ENCODE assay signal across 14 cellular contexts in the genomic region with DNA sequence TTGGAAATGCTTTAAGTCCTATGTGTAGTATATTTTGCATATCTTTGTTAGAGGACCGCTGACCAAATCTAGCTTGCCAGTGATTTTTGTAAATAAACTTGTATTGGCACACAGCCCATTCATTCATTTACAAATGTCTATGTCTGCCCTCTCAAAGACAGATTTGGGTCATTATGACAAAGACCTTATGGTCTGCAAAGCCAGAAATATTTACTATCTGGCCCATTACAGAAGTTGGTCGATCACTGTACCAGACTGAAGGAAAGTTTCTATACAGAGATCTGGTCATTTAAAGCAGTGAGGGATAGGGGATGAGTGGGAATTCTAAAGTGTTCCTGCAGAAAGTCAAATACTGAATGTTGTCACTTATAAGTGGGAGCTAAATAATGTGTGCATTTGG.
DNase-seq lines count a peak whose midpoint lies in the region; FAIRE-seq and TF ChIP-seq lines count a peak whose summit lies in the region.
"Had no signal": no experiment of that assay in that cellular context is flagged by ENCODE, and none has a peak within 500 bp of the region (broad histone marks: within the 10 kb centered on the region; RNA-seq: fewer than 3 reads in every experiment).

No MANE protein-coding gene starts in this region.

- H3K4me2 ChIP-seq in BLaER1, result peak overlapping the region; percentile 48
- H3K4me2 ChIP-seq in astrocyte (ENCODE audit: low read length), result peak overlapping the region; percentile 51
- H3K4me2 ChIP-seq: PC-9 had no signal

- H3K4me3 ChIP-seq in BLaER1 (no peak overlapping the region), HEK293 (ENCODE audit: low read depth, low read length) (no peak overlapping the region), astrocyte (ENCODE audit: insufficient read depth, low read depth, low read length) (no peak overlapping the region)
- H3K4me3 ChIP-seq: PC-9 had no signal

- H3K4me3 Mint-ChIP-seq in astrocyte (ENCODE audit: unreplicated experiment), result no peak overlapping the region
- H3K4me3 Mint-ChIP-seq: B cell; CD8-positive, alpha-beta memory T cell had no signal

- H3K27me3 ChIP-seq in BLaER1 (no peaks in the 10 kb centered on the region), astrocyte (ENCODE audit: insufficient read depth, low read length) (peaks cover 11% of the 10 kb centered on the region)

- peaks cover 2% of the 10 kb centered on the region for H3K36me3 Mint-ChIP-seq in astrocyte (ENCODE audit: low read depth, unreplicated experiment)
- H3K36me3 Mint-ChIP-seq: CD8-positive, alpha-beta memory T cell had no signal

- H3K27ac Mint-ChIP-seq in astrocyte (ENCODE audit: unreplicated experiment), result peak overlapping the region; percentile 55
- H3K27ac Mint-ChIP-seq: B cell; CD8-positive, alpha-beta memory T cell had no signal

- no peaks in the 10 kb centered on the region for H3K27me3 Mint-ChIP-seq in astrocyte (ENCODE audit: low read depth, unreplicated experiment)

- H3K36me3 ChIP-seq in BLaER1 (peaks cover 16% of the 10 kb centered on the region; the same call in 1 of the 2 replicates), HEK293 (ENCODE audit: control insufficient read depth in 2 of 2, insufficient read depth in 1 of 2, low read length in 2 of 2) (no peaks in the 10 kb centered on the region), astrocyte (ENCODE audit: insufficient read depth, low read length) (no peaks in the 10 kb centered on the region)

- H3K9me3 ChIP-seq in BLaER1 (no peaks in the 10 kb centered on the region), HEK293 (ENCODE audit: control insufficient read depth, insufficient read depth, low read depth, low read length) (no peaks in the 10 kb centered on the region), astrocyte (ENCODE audit: insufficient read depth, low read depth, low read length) (no peaks in the 10 kb centered on the region)

- CTCF ChIA-PET in HEK293 (lab: Yijun Ruan, JAX), result interaction anchor here (0.7 kb wide), 1 partner anchor 104 kb away, joined by 3 read pairs; no protein-coding TSS in a partner anchor

- H4K20me1 ChIP-seq in BLaER1 (no peaks in the 10 kb centered on the region), astrocyte (ENCODE audit: insufficient read depth, low read length) (peaks cover 12% of the 10 kb centered on the region)

- POLR2A ChIA-PET in HEK293 (lab: Yijun Ruan, JAX), result interaction anchor here (1.4 kb wide), 1 partner anchor 29 kb away, joined by 4 read pairs; no protein-coding TSS in a partner anchor

- no peaks in the 10 kb centered on the region for H3K79me2 ChIP-seq in astrocyte (ENCODE audit: insufficient read depth, low read length)

- no peaks in the 10 kb centered on the region for H3K9me3 Mint-ChIP-seq in astrocyte (ENCODE audit: unreplicated experiment)
- H3K9me3 Mint-ChIP-seq: CD8-positive, alpha-beta memory T cell had no signal

- no peak overlapping the region for H3K9ac ChIP-seq in BLaER1
- peak overlapping the region; percentile 13 for H3K9ac ChIP-seq in astrocyte (ENCODE audit: low read length)

- no peak for TF ChIP-seq CTCF in HEK293 (tag by site-specific recombination; IDR thresholded peaks at IDR 0.05)
- no peak for TF ChIP-seq CTCF in astrocyte (IDR thresholded peaks at IDR 0.05; ENCODE audit: insufficient read depth, low read depth, low read length)

- DNase-seq in astrocyte (ENCODE audit: low read depth), result peak; percentile 54
- peak; percentile 15 to 17 for DNase-seq in lung microvascular endothelial cell (ENCODE audit: low read depth in 2 of 2)
- no peak for DNase-seq in NCI-H2171 treated with DMSO at 0.1 percent for 48 hours (lab: John Stamatoyannopoulos, UW)
- no peak for DNase-seq in activated naive CD4-positive, alpha-beta T cell treated with Interleukin-2 at 50 U/mL for 16 hours
- DNase-seq in NCI-H82 (lab: John Stamatoyannopoulos, UW), result no peak
- DNase-seq: CD8-positive, alpha-beta memory T cell; NCI-H1930; NCI-H524 treated with DMSO at 0.1 percent for 48 hours; PC-9 had no signal

- no peak for FAIRE-seq in astrocyte (lab: Jason Lieb, UNC)
- FAIRE-seq: H54, HepG2 had no signal

- H3K4me1 Mint-ChIP-seq in astrocyte (ENCODE audit: low read depth, unreplicated experiment), result peaks cover 23% of the 10 kb centered on the region

- H3K4me1 ChIP-seq in BLaER1 (peaks cover 20% of the 10 kb centered on the region), HEK293 (ENCODE audit: control insufficient read depth, insufficient read depth, low read length) (peaks cover 11% of the 10 kb centered on the region), astrocyte (ENCODE audit: insufficient read depth, low read length) (peaks cover 16% of the 10 kb centered on the region)

- H3K27ac ChIP-seq in BLaER1 (peak overlapping the region; percentile 15; the same call in 1 of the 2 replicates), HEK293 (ENCODE audit: extremely low read depth, low read depth, low read length) (peak overlapping the region; percentile 42; the same call in 1 of the 2 replicates), astrocyte (ENCODE audit: low read depth, low read length) (peak overlapping the region; percentile 65)
- H3K27ac ChIP-seq: PC-9 had no signal

- H2AFZ ChIP-seq in astrocyte (ENCODE audit: low read depth, low read length), result no peak overlapping the region
- H2AFZ ChIP-seq: PC-9 had no signal

TF ChIP-seq in HEK293, 187 proteins besides CTCF, POLR2A, EP300 and RAD21:
- TF ChIP-seq, protein P1, sequence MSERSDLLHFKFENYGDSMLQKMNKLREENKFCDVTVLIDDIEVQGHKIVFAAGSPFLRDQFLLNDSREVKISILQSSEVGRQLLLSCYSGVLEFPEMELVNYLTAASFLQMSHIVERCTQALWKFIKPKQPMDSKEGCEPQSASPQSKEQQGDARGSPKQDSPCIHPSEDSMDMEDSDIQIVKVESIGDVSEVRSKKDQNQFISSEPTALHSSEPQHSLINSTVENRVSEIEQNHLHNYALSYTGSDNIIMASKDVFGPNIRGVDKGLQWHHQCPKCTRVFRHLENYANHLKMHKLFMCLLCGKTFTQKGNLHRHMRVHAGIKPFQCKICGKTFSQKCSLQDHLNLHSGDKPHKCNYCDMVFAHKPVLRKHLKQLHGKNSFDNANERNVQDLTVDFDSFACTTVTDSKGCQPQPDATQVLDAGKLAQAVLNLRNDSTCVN (tag by site-specific recombination; optimal IDR thresholded peaks at IDR 0.05), result no peak
- no peak for TF ChIP-seq ZNF768 (tag by site-specific recombination; IDR thresholded peaks at IDR 0.05)
- no peak for TF ChIP-seq BCL11B (tag by site-specific recombination; IDR thresholded peaks at IDR 0.05; ENCODE audit: low read depth)
- TF ChIP-seq ZNF791 (tag by site-specific recombination; IDR thresholded peaks at IDR 0.05), result no peak
- no peak for TF ChIP-seq ZNF560 (tag by site-specific recombination; IDR thresholded peaks at IDR 0.05; ENCODE audit: borderline replicate concordance)
TF ChIP-seq in HEK293: peak in this region for 0.

Comparison
In these comparisons a context has a peak if more than half of its experiments do, and no peak if none do; other contexts are left out.
1. H3K27ac ChIP-seq: peak in every context shown above with its lines; median percentile 65 in astrocyte; 42 in HEK293; 15 in BLaER1.
2. DNase-seq: peak in astrocyte (single experiment) and lung microvascular endothelial cell (2 of 2); none in NCI-H2171 treated with DMSO at 0.1 percent for 48 hours (single experiment), activated naive CD4-positive, alpha-beta T cell treated with Interleukin-2 at 50 U/mL for 16 hours (single experiment) and NCI-H82 (single experiment).